ENCODE assay signal across 8 cellular contexts in the genomic region with DNA sequence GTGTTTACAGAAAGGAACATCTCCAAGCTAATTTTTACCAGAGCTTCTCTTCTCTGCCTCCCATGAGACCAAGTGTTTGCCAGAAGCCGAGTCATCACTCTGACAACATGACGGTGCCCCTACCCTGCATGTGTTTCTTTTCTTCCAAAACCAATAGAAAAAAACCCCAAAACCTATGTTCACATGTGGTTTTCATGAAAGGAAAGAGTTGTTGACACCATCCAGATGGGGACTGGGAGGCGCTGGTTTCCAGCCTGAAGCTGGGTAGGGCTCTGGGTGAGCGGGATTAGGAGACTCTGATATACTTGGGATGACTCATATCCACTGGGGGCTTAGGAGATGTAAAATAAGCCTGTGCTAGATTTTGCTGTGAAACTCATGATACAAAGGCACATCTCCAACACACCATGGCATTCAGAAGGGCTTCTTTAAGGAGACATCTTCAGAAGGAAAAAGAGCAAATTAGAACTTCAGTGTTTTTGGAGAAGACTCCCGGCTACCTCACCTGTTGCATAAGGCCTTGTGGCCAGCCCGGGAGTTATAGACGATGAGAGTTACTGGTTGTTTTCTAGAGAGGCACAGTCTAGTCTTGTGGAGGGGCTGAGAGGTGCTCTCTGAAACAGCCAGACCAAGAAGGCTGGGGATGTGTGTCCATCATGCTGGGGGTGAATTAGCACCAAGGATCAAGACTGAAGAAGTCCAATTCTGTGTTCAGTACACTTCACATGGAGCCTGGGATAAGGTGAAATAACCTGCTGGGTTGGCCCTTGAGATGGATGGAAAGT.
DNase-seq lines count a peak whose midpoint lies in the region; ATAC-seq, FAIRE-seq and TF ChIP-seq lines count a peak whose summit lies in the region.

No MANE protein-coding gene starts in this region.

- 0 out of 2 replicates have a peak, but pooled peaks have one; percentile 4 for TF ChIP-seq CTCF in HepG2 (CRISPR knock-in tag; IDR thresholded peaks at IDR 0.05)
- no peak for TF ChIP-seq CTCF in right lobe of liver (IDR thresholded peaks at IDR 0.05)
- TF ChIP-seq CTCF in esophagus muscularis mucosa (IDR thresholded peaks at IDR 0.05), result no peak

- H3K4me2 ChIP-seq in HepG2 (ENCODE audit: low read depth, low read length), result peak overlapping the region; percentile 89

- H3K27me3 ChIP-seq in HepG2 (ENCODE audit: control insufficient read depth in 1 of 2, insufficient read depth in 2 of 2, low read length in 2 of 2), result 0 out of 5 replicates have a peak, but pooled peaks cover 2 to 11% of the 10 kb centered on the region in 2 experiments
- no peaks in the 10 kb centered on the region for H3K27me3 ChIP-seq in right lobe of liver
- H3K27me3 ChIP-seq in subcutaneous abdominal adipose tissue (ENCODE audit: control insufficient read depth in 5 of 5, insufficient read depth in 4 of 5, low read length in 5 of 5), result peaks cover 0 to 7% (median 0%) of the 10 kb centered on the region in 5 donors
- H3K27me3 ChIP-seq in esophagus muscularis mucosa, result no peaks in the 10 kb centered on the region

- FAIRE-seq in HepG2 (lab: Jason Lieb, UNC), result no peak

- WGBS in HepG2 (ENCODE audit: low lambda C conversion rate), result 3% methylated on average over 7 of the region's 7 CpGs
- 86% methylated on average over 6 of the region's 7 CpGs for WGBS in right lobe of liver (ENCODE audit: insufficient coverage, low coverage, low lambda C conversion rate, missing lambda C conversion rate)
- WGBS in esophagus muscularis mucosa, result 69% methylated on average over 7 of the region's 7 CpGs

- TF ChIP-seq EP300 in HepG2 (IDR thresholded peaks at IDR 0.05; ENCODE audit: low read depth in 2 of 2, low read length in 2 of 2) (no peak), HepG2 (CRISPR knock-in tag; IDR thresholded peaks at IDR 0.05; ENCODE audit: borderline replicate concordance) (no peak), esophagus muscularis mucosa (IDR thresholded peaks at IDR 0.05) (no peak)

- H3K4me3 ChIP-seq in HepG2 (replicated peaks in 1 of 3; ENCODE audit: insufficient read depth in 1 of 3, low read depth in 2 of 3, low read length in 3 of 3), result peak overlapping the region; percentile 27 to 47 (median 30); a peak in 5 of 6 replicates
- H3K4me3 ChIP-seq in right lobe of liver, result no peak overlapping the region
- no peak overlapping the region for H3K4me3 ChIP-seq in subcutaneous abdominal adipose tissue (ENCODE audit: low read depth in 1 of 5, low read length in 5 of 5)
- no peak overlapping the region for H3K4me3 ChIP-seq in esophagus muscularis mucosa

- H3K36me3 ChIP-seq in HepG2 (replicated peaks in 1 of 2; ENCODE audit: control insufficient read depth in 1 of 2, insufficient read depth in 2 of 2, low read length in 2 of 2), result no peaks in the 10 kb centered on the region
- no peaks in the 10 kb centered on the region for H3K36me3 ChIP-seq in right lobe of liver
- H3K36me3 ChIP-seq in subcutaneous abdominal adipose tissue (ENCODE audit: control insufficient read depth in 5 of 5, insufficient read depth in 5 of 5, low read length in 5 of 5), result no peaks in the 10 kb centered on the region
- H3K36me3 ChIP-seq in esophagus muscularis mucosa, result no peaks in the 10 kb centered on the region

- TF ChIP-seq POLR2A in HepG2 (IDR thresholded peaks at IDR 0.05; ENCODE audit: insufficient read depth in 1 of 2, low read depth in 2 of 2, low read length in 2 of 2) (no peak), right lobe of liver (IDR thresholded peaks at IDR 0.05) (no peak), esophagus muscularis mucosa (IDR thresholded peaks at IDR 0.05; ENCODE audit: low read depth) (no peak)

- no peaks in the 10 kb centered on the region for H4K20me1 ChIP-seq in HepG2 (ENCODE audit: insufficient read depth, low read length)

- intact Hi-C loops in HepG2 (cut with micrococcal nuclease; ENCODE audit: unreplicated experiment), result loop anchor here (2.0 to 5.0 kb wide), 2 partner anchors 31 to 110 kb away; partner anchors contain the start of gene LHFPL2
- intact Hi-C loops in right lobe of liver (cut with DNase I), result no loop called here
- intact Hi-C loops in esophagus muscularis mucosa (cut with DNase I), result no loop called here

- POLR2A ChIA-PET in HepG2 (lab: Yijun Ruan, JAX), result interaction anchor here (1.0 to 2.8 kb wide), 6 partner anchors 9 to 163 kb away, joined by 3 to 12 read pairs (median 3); no protein-coding TSS in a partner anchor

- DNase-seq in HepG2 (ENCODE audit: low spot score), result peak; percentile 46
- DNase-seq in right lobe of liver, result no peak
- DNase-seq in amniotic epithelial cell (ENCODE audit: low read depth), result peak; percentile 85
- DNase-seq in esophagus muscularis mucosa (ENCODE audit: extremely low spot score), result no peak
- no peak for DNase-seq in COR-L47 (lab: John Stamatoyannopoulos, UW)
- DNase-seq in NCI-H526 (lab: John Stamatoyannopoulos, UW), result no peak

- in situ Hi-C loops in HepG2 (cut with HindIII; ENCODE audit: extremely low pct_ligation_motif_present, low pct_unique_long_range_greater_than_20kb), result no loop called here

- H3K9me3 ChIP-seq in HepG2 (ENCODE audit: low read length), result no peaks in the 10 kb centered on the region
- H3K9me3 ChIP-seq in right lobe of liver, result no peaks in the 10 kb centered on the region
- H3K9me3 ChIP-seq in subcutaneous abdominal adipose tissue (ENCODE audit: control insufficient read depth in 5 of 5, low read length in 5 of 5), result no peaks in the 10 kb centered on the region
- H3K9me3 ChIP-seq in esophagus muscularis mucosa, result no peaks in the 10 kb centered on the region

- no peak for TF ChIP-seq RAD21 in HepG2 (CRISPR knock-in tag; IDR thresholded peaks at IDR 0.05)

- H3K9ac ChIP-seq in HepG2 (ENCODE audit: insufficient read depth, low read depth, low read length) (no peak overlapping the region), subcutaneous abdominal adipose tissue (ENCODE audit: low read length in 5 of 5) (no peak overlapping the region)

- H3K27ac ChIP-seq in HepG2 (ENCODE audit: extremely low read length, insufficient read depth, low read length) (no peak overlapping the region), right lobe of liver (no peak overlapping the region), subcutaneous abdominal adipose tissue (ENCODE audit: low read depth, low read length) (peak overlapping the region; percentile 11), esophagus muscularis mucosa (replicated peaks in 1 of 4) (no peak overlapping the region)

- no peak overlapping the region for H2AFZ ChIP-seq in HepG2 (ENCODE audit: low read length)

- peak; percentile 78 for ATAC-seq in HepG2
- no peak for ATAC-seq in right lobe of liver
- ATAC-seq in HG02981 (IDR thresholded peaks at IDR 0.05; ENCODE audit: unreplicated experiment), result peak; percentile 50

- H3K79me2 ChIP-seq in HepG2 (ENCODE audit: insufficient read depth, low read length), result no peaks in the 10 kb centered on the region

- H3K4me1 ChIP-seq in HepG2 (ENCODE audit: insufficient read depth, low read length) (peaks cover 59% of the 10 kb centered on the region), right lobe of liver (no peaks in the 10 kb centered on the region), subcutaneous abdominal adipose tissue (ENCODE audit: control insufficient read depth in 5 of 5, insufficient read depth in 5 of 5, low read length in 5 of 5) (peaks cover 0 to 18% (median 3%) of the 10 kb centered on the region in 5 donors), esophagus muscularis mucosa (peaks cover 0 to 16% (median 6%) of the 10 kb centered on the region in 4 donors)

- CTCF ChIA-PET in HepG2 (lab: Yijun Ruan, JAX; ENCODE audit: low intra/inter-chr PET ratio, low total read pairs), result no interaction called here

- no TSS peak for BruUV-seq in HepG2 (replicated peaks; lab: Mats Ljungman, UMichigan)

TF ChIP-seq in HepG2, 621 proteins besides CTCF, POLR2A, EP300 and RAD21 (continues in another document):
- 0 out of 2 replicates have a peak, but pooled peaks have one; percentile 5 for TF ChIP-seq SALL1 (CRISPR knock-in tag; IDR thresholded peaks at IDR 0.05)
- no peak for TF ChIP-seq TEAD3 (CRISPR knock-in tag; optimal IDR thresholded peaks at IDR 0.05; ENCODE audit: borderline replicate concordance)
- 0 out of 2 replicates have a peak, but pooled peaks have one; percentile 6 for TF ChIP-seq ZNF644 (CRISPR knock-in tag; IDR thresholded peaks at IDR 0.05; ENCODE audit: low read depth)
- peak; percentile 65; the same call in 1 of the 2 replicates for TF ChIP-seq AHDC1 (CRISPR knock-in tag; IDR thresholded peaks at IDR 0.05; ENCODE audit: borderline replicate concordance)
- TF ChIP-seq HOXA5 (CRISPR knock-in tag; IDR thresholded peaks at IDR 0.05), result 0 out of 2 replicates have a peak, but pooled peaks have one; percentile 9

Comparison
In these comparisons a context has a peak if more than half of its experiments do, and no peak if none do; other contexts are left out.
1. ATAC-seq: peak in HepG2 (single experiment) and HG02981 (single experiment); none in right lobe of liver (0 of 4).
2. DNase-seq: peak in HepG2 (single experiment) and amniotic epithelial cell (single experiment); none in right lobe of liver (0 of 3), esophagus muscularis mucosa (single experiment), COR-L47 (single experiment) and NCI-H526 (0 of 2).
3. H3K4me3 ChIP-seq: peak in HepG2 (3 of 3); none in right lobe of liver (0 of 3), subcutaneous abdominal adipose tissue (0 of 5) and esophagus muscularis mucosa (0 of 4).